26 cellular contexts compared by ENCODE assay signal in genomic region chr1:75529488-75529887, GRCh38.
"Had no signal": no experiment of that assay in that cellular context is flagged by ENCODE, and none has a peak within 500 bp of the region (broad histone marks: within the 10 kb centered on the region; RNA-seq: fewer than 3 reads in every experiment).

No MANE protein-coding gene starts in this region.

- H3K27ac ChIP-seq: adrenal gland, foreskin keratinocyte, heart right ventricle, left ventricle myocardium inferior, neutrophil, ovary, stomach, thyroid gland, upper lobe of left lung, vagina had no signal

- H3K9me3 ChIP-seq: adrenal gland, heart right ventricle, left ventricle myocardium inferior, mucosa of descending colon, neutrophil, ovary, stomach, thyroid gland, upper lobe of left lung, vagina had no signal

- H3K36me3 ChIP-seq: adrenal gland, heart right ventricle, left ventricle myocardium inferior, neutrophil, ovary, stomach, thyroid gland, upper lobe of left lung, vagina had no signal

- H3K4me3 ChIP-seq: adrenal gland, heart right ventricle, left ventricle myocardium inferior, lung, mucosa of descending colon, ovary, stomach, thyroid gland, upper lobe of left lung, vagina had no signal

- FAIRE-seq: islet of Langerhans had no signal

- ATAC-seq: effector memory CD8-positive, alpha-beta T cell; foreskin keratinocyte; heart right ventricle; mucosa of descending colon; natural killer cell treated with Interleukin-12 subunit alpha and Interleukin-12 subunit beta and Interleukin-15 and Interleukin-18, amount 100 ng/mL, for 72 hours; right cardiac atrium; stimulated activated naive B cell treated with anti-CD40 and anti-IgM and Interleukin-4, amounts not matched to agents 10 μg/mL and 1 μg/mL and 100 μg/mL, for 72 hours had no signal

- H3K27me3 ChIP-seq: adrenal gland, foreskin keratinocyte, heart right ventricle, neutrophil, ovary, stomach, thyroid gland, upper lobe of left lung, vagina had no signal

- DNase-seq: activated CD4-positive, alpha-beta T cell treated with anti-CD3 and anti-CD28 coated beads for 48 hours; activated CD4-positive, alpha-beta T cell treated with anti-CD3 and anti-CD28 coated beads, Interleukin-2, amount 50 U/mL, for 48 hours; activated CD8-positive, alpha-beta memory T cell treated with anti-CD3 and anti-CD28 coated beads for 24 hours; activated effector memory CD4-positive, alpha-beta T cell treated with Interleukin-2 at 50 U/mL for 16 hours; activated naive CD4-positive, alpha-beta T cell treated with Interleukin-2 at 50 U/mL for 16 hours; adrenal gland; aorta; cortex of kidney; effector memory CD8-positive, alpha-beta T cell; foreskin keratinocyte; heart right ventricle; left ventricle myocardium inferior; mucosa of descending colon; ovary; right cardiac atrium; stimulated activated CD4-positive, alpha-beta T cell treated with anti-CD3 and anti-CD28 coated beads, Interleukin-15, amount 100 ng/mL, for 24 hours; stimulated activated CD4-positive, alpha-beta T cell treated with anti-CD3 and anti-CD28 coated beads, Interleukin-2, amount 100 ng/mL, for 24 hours; stimulated activated naive B cell treated with anti-CD40 and anti-IgM and Interleukin-4, amounts not matched to agents 10 μg/mL and 1 μg/mL and 100 μg/mL, for 72 hours; stomach; thyroid gland; upper lobe of left lung had no signal

- H3K4me1 ChIP-seq: adrenal gland, foreskin keratinocyte, heart right ventricle, left ventricle myocardium inferior, stomach, thyroid gland, upper lobe of left lung, vagina had no signal
